ENCODE assay signal across 13 cellular contexts in the genomic region with DNA sequence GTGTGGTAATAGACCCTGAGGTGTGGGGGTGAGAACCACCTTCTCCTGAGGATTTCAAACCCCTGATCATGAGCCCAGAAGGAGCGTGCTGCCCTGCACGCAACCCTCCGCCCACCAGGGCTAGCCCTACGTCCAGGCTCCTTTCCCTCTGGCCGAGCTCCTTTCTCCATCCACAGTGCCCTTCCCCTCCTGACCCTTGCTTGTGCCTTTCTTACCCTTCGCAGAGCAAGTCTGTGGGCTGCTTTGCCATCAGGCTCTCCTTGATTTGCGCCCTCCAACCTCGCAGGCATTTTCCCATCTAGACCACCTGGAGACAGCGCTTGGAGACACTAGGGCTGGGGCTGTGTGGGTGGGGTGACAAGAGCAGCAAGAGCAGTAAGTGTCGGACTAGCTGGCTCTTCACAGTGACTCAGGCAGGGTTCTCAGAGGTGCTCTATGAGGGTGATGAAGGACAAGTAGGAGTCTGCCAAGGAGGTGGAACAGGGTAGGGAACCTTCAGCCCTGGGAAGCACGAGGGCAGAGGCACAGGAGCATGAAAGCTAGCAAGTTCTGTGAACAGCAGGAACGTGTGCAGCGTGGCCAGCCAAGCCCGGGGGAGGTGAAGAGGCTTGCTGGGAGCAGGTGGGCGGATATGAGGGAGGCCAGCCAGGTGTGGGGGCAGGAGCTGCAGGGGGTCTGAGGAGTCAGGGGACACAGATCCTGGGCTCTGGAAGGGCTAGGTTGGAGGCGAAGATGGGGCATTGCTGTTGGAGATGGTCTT. TPM values are rescaled to one million over a fixed set of nuclear protein-coding genes. Genes with fewer than 3 reads are reported as not detected.
DNase-seq lines count a peak whose midpoint lies in the region; ATAC-seq, FAIRE-seq and TF ChIP-seq lines count a peak whose summit lies in the region.
"Had no signal": no experiment of that assay in that cellular context is flagged by ENCODE, and none has a peak within 500 bp of the region (broad histone marks: within the 10 kb centered on the region; RNA-seq: fewer than 3 reads in every experiment).

No MANE protein-coding gene starts in this region.

- H3K27me3 ChIP-seq in WERI-Rb-1 (ENCODE audit: insufficient read depth, low read depth, severe bottlenecking) (no peaks in the 10 kb centered on the region), HepG2 (ENCODE audit: control insufficient read depth in 1 of 2, insufficient read depth in 2 of 2, low read length in 2 of 2) (no peaks in the 10 kb centered on the region)

- H3K9me3 Mint-ChIP-seq in progenitor cell of endocrine pancreas (ENCODE audit: low read depth) = no peaks in the 10 kb centered on the region

- peak overlapping the region; percentile 77 for H3K9ac ChIP-seq in HepG2 (ENCODE audit: insufficient read depth, low read depth, low read length)
- H3K9ac ChIP-seq: BLaER1 treated with 17β-estradiol and CSF1 and Interleukin-3, amounts not matched to agents 10 nM and 100 nM had no signal

- TF ChIP-seq POLR2A in HepG2 (IDR thresholded peaks at IDR 0.05; ENCODE audit: insufficient read depth in 1 of 2, low read depth in 2 of 2, low read length in 2 of 2) = peak in 1 of 2 experiments; percentile 0; a peak in 1 of 4 replicates

- FAIRE-seq in HepG2 (lab: Jason Lieb, UNC) = no peak
- FAIRE-seq: H54 had no signal

- POLR2A ChIA-PET in HEK293 (lab: Yijun Ruan, JAX) (interaction anchor here (0.6 kb wide), 1 partner anchor 77 kb away, joined by 4 read pairs; no protein-coding TSS in a partner anchor), HepG2 (lab: Yijun Ruan, JAX) (interaction anchor here (0.7 to 15.7 kb wide), 28 partner anchors 8 to 135 kb away, joined by 3 to 844 read pairs (median 6); a partner anchor contains a TSS)

- peaks cover 28% of the 10 kb centered on the region for H3K79me2 ChIP-seq in HepG2 (ENCODE audit: insufficient read depth, low read length)

- H3K4me2 ChIP-seq in HepG2 (ENCODE audit: low read depth, low read length) = peak overlapping the region; percentile 96
- H3K4me2 ChIP-seq: BLaER1 treated with 17β-estradiol and CSF1 and Interleukin-3, amounts not matched to agents 10 nM and 100 nM had no signal

- CTCF ChIA-PET in HEK293 (lab: Yijun Ruan, JAX) (interaction anchor here (1.1 to 4.4 kb wide), 4 partner anchors 8 to 44 kb away, joined by 4 to 39 read pairs (median 6); no protein-coding TSS in a partner anchor), HepG2 (lab: Yijun Ruan, JAX; ENCODE audit: low intra/inter-chr PET ratio, low total read pairs) (interaction anchor here (1.7 kb wide), 1 partner anchor 19 kb away, joined by 3 read pairs; no protein-coding TSS in a partner anchor)

- no peak overlapping the region for H3K27ac ChIP-seq in HEK293 (ENCODE audit: extremely low read depth, low read depth, low read length)
- H3K27ac ChIP-seq in WERI-Rb-1 = peak overlapping the region; percentile 83
- H3K27ac ChIP-seq in HepG2 (ENCODE audit: extremely low read length, insufficient read depth, low read length) = peak overlapping the region; percentile 86
- H3K27ac ChIP-seq: BLaER1 treated with 17β-estradiol and CSF1 and Interleukin-3, amounts not matched to agents 10 nM and 100 nM had no signal

- WGBS in HepG2 (ENCODE audit: low lambda C conversion rate) = 52% methylated on average over 16 of the region's 16 CpGs

- peak; percentile 19 for DNase-seq in WERI-Rb-1
- no peak for DNase-seq in HepG2 (ENCODE audit: low spot score)
- no peak for DNase-seq in progenitor cell of endocrine pancreas (ENCODE audit: low spot score, unreplicated experiment)
- no peak for DNase-seq in dedifferentiated amniotic fluid mesenchymal stem cell (ENCODE audit: extremely low spot score)
- DNase-seq in NCI-H524 (lab: John Stamatoyannopoulos, UW) = no peak
- DNase-seq: Karpas-422, MM.1S, NCI-H2081, NCI-H510A treated with DMSO at 0.1 percent for 48 hours had no signal

- TF ChIP-seq EP300 in HepG2 (IDR thresholded peaks at IDR 0.05; ENCODE audit: low read depth in 2 of 2, low read length in 2 of 2) = no peak
- no peak for TF ChIP-seq EP300 in HepG2 (CRISPR knock-in tag; IDR thresholded peaks at IDR 0.05; ENCODE audit: borderline replicate concordance)

- no peak overlapping the region for H2AFZ ChIP-seq in HepG2 (ENCODE audit: low read length)

- H3K36me3 ChIP-seq in HEK293 (ENCODE audit: control insufficient read depth in 2 of 2, insufficient read depth in 1 of 2, low read length in 2 of 2) (no peaks in the 10 kb centered on the region), WERI-Rb-1 (no peaks in the 10 kb centered on the region; the same call in 1 of the 2 replicates), HepG2 (replicated peaks in 1 of 2; ENCODE audit: control insufficient read depth in 1 of 2, insufficient read depth in 2 of 2, low read length in 2 of 2) (no peaks in the 10 kb centered on the region)
- H3K36me3 ChIP-seq: BLaER1 treated with 17β-estradiol and CSF1 and Interleukin-3, amounts not matched to agents 10 nM and 100 nM had no signal

- BruUV-seq in HepG2 (replicated peaks; lab: Mats Ljungman, UMichigan) = no TSS peak

- H3K27me3 Mint-ChIP-seq in progenitor cell of endocrine pancreas = peaks cover 19% of the 10 kb centered on the region

- no peaks in the 10 kb centered on the region for H3K9me3 ChIP-seq in HEK293 (ENCODE audit: control insufficient read depth, insufficient read depth, low read depth, low read length)
- H3K9me3 ChIP-seq in WERI-Rb-1 (ENCODE audit: severe bottlenecking) = no peaks in the 10 kb centered on the region
- H3K9me3 ChIP-seq in HepG2 (ENCODE audit: low read length) = no peaks in the 10 kb centered on the region
- H3K9me3 ChIP-seq: BLaER1 treated with 17β-estradiol and CSF1 and Interleukin-3, amounts not matched to agents 10 nM and 100 nM had no signal

- H3K4me3 ChIP-seq in HEK293 (ENCODE audit: low read depth, low read length) = no peak overlapping the region
- H3K4me3 ChIP-seq in WERI-Rb-1 (ENCODE audit: low read depth, low read length) = no peak overlapping the region
- peak overlapping the region; percentile 24 to 69 (median 43); a peak in 5 of 6 replicates for H3K4me3 ChIP-seq in HepG2 (replicated peaks in 1 of 3; ENCODE audit: insufficient read depth in 1 of 3, low read depth in 2 of 3, low read length in 3 of 3)
- H3K4me3 ChIP-seq: BLaER1 treated with 17β-estradiol and CSF1 and Interleukin-3, amounts not matched to agents 10 nM and 100 nM had no signal

- peak; percentile 1; the same call in 1 of the 3 replicates for ATAC-seq in HepG2
- ATAC-seq in HG02973 (IDR thresholded peaks at IDR 0.05; ENCODE audit: unreplicated experiment) = no peak

- no peaks in the 10 kb centered on the region for H3K4me1 ChIP-seq in HEK293 (ENCODE audit: control insufficient read depth, insufficient read depth, low read length)
- peaks cover 57% of the 10 kb centered on the region for H3K4me1 ChIP-seq in HepG2 (ENCODE audit: insufficient read depth, low read length)

- no peaks in the 10 kb centered on the region for H3K36me3 Mint-ChIP-seq in progenitor cell of endocrine pancreas (ENCODE audit: insufficient read depth)

- peak overlapping the region; percentile 28 for H3K27ac Mint-ChIP-seq in progenitor cell of endocrine pancreas

- H3K4me1 Mint-ChIP-seq in progenitor cell of endocrine pancreas (ENCODE audit: low read depth) = peaks cover 30% of the 10 kb centered on the region

- peak overlapping the region; percentile 31 for H3K4me3 Mint-ChIP-seq in progenitor cell of endocrine pancreas (ENCODE audit: low read depth)

- TF ChIP-seq CTCF in HEK293 (tag by site-specific recombination; IDR thresholded peaks at IDR 0.05) (no peak), WERI-Rb-1 (IDR thresholded peaks at IDR 0.05; ENCODE audit: low read depth, low read length) (no peak), HepG2 (CRISPR knock-in tag; IDR thresholded peaks at IDR 0.05) (no peak), progenitor cell of endocrine pancreas (IDR thresholded peaks at IDR 0.05; ENCODE audit: unreplicated experiment) (no peak)

- H4K20me1 ChIP-seq in HepG2 (ENCODE audit: insufficient read depth, low read length) = peaks cover 4% of the 10 kb centered on the region; the same call in 1 of the 2 replicates

- in situ Hi-C loops in HepG2 (cut with HindIII; ENCODE audit: extremely low pct_ligation_motif_present, low pct_unique_long_range_greater_than_20kb) = no loop called here

- intact Hi-C loops in HepG2 (cut with micrococcal nuclease; ENCODE audit: unreplicated experiment) = no loop called here

- no peak for TF ChIP-seq RAD21 in HepG2 (CRISPR knock-in tag; IDR thresholded peaks at IDR 0.05)

RNA-seq across cellular contexts. Expression of a gene that starts 2.5 kb away (rescaled TPM):
- total RNA-seq in HepG2 (2016; rRNA removed; fragmentation: Illumina TruSeq; extraction: Trizol) (14.3 and 29.8 TPM in 2 replicates), progenitor cell of endocrine pancreas (43.5 and 44.7 TPM in 2 replicates)
- total RNA-seq in HepG2 (2016; cell fraction: cytosol; rRNA removed; fragmentation: Illumina TruSeq; extraction: Trizol; ENCODE audit: low read depth) = 9.4 and 12.0 TPM in 2 replicates
- 14.3 and 31.3 TPM in 2 replicates for total RNA-seq in HepG2 (2016; cell fraction: insoluble cytoplasmic fraction; rRNA removed; fragmentation: Illumina TruSeq; extraction: Trizol)
- total RNA-seq in HepG2 (2016; cell fraction: membrane; rRNA removed; fragmentation: Illumina TruSeq; extraction: Trizol) = 13.7 and 15.1 TPM in 2 replicates
- 51.2 and 60.9 TPM in 2 replicates for total RNA-seq in HepG2 (2016; cell fraction: nucleus; rRNA removed; fragmentation: Illumina TruSeq; extraction: Trizol)
- polyA plus RNA-seq in HepG2 (2011; rRNA removed) = 164 and 247 TPM in 2 replicates
- 69.6 and 77.8 TPM in 2 replicates for polyA plus RNA-seq in HepG2 (2011; cell fraction: cytosol; rRNA removed)
- polyA plus RNA-seq in HepG2 (2011; cell fraction: nucleus; rRNA removed) = 645 and 755 TPM in 2 replicates
- 101 and 126 TPM in 2 replicates for polyA plus RNA-seq in HepG2 (2012)
- polyA plus RNA-seq in HepG2 (2016; cell fraction: cytosol; fragmentation: Illumina TruSeq; extraction: Trizol; ENCODE audit: low read depth) = 7.3 and 7.5 TPM in 2 replicates
- 17.2 and 22.9 TPM in 2 replicates for polyA plus RNA-seq in HepG2 (2016; cell fraction: insoluble cytoplasmic fraction; fragmentation: Illumina TruSeq; extraction: Trizol; ENCODE audit: low read depth)
- 12.8 and 13.7 TPM in 2 replicates for polyA plus RNA-seq in HepG2 (2016; cell fraction: membrane; fragmentation: Illumina TruSeq; extraction: Trizol; ENCODE audit: low read depth)
- 146 and 148 TPM in 2 replicates for polyA plus RNA-seq in HepG2 (2016; cell fraction: nucleus; fragmentation: Illumina TruSeq; extraction: Trizol; ENCODE audit: insufficient read depth, low read depth)
- polyA minus RNA-seq in HepG2 (2011; rRNA and poly(A)+ RNA removed; ENCODE audit: low replicate concordance) = 0.14 and 257 TPM in 2 replicates
- 61.1 and 83.0 TPM in 2 replicates for polyA minus RNA-seq in HepG2 (2011; cell fraction: cytosol; rRNA and poly(A)+ RNA removed)
- polyA minus RNA-seq in HepG2 (2011; cell fraction: nucleus; rRNA and poly(A)+ RNA removed) = 113 and 140 TPM in 2 replicates

RNA-seq across cellular contexts. Expression of a gene that starts 11.1 kb away (rescaled TPM):
- total RNA-seq in HepG2 (2016; rRNA removed; fragmentation: Illumina TruSeq; extraction: Trizol) = 0.15 TPM in 1 of 2 replicates, not detected in the other
- total RNA-seq in HepG2 (2016; cell fraction: cytosol; rRNA removed; fragmentation: Illumina TruSeq; extraction: Trizol; ENCODE audit: low read depth) = 1.8 and 2.0 TPM in 2 replicates
- 0.09 and 0.28 TPM in 2 replicates for total RNA-seq in HepG2 (2016; cell fraction: insoluble cytoplasmic fraction; rRNA removed; fragmentation: Illumina TruSeq; extraction: Trizol)
- total RNA-seq in HepG2 (2016; cell fraction: membrane; rRNA removed; fragmentation: Illumina TruSeq; extraction: Trizol) = 0.87 and 1.1 TPM in 2 replicates
- total RNA-seq in HepG2 (2016; cell fraction: nucleus; rRNA removed; fragmentation: Illumina TruSeq; extraction: Trizol) = 0.25 and 0.44 TPM in 2 replicates
- polyA plus RNA-seq in HepG2 (2011; rRNA removed) = 0.03 TPM in 1 of 2 replicates, not detected in the other
- polyA plus RNA-seq in HepG2 (2011; cell fraction: cytosol; rRNA removed) = not detected in 2 replicates
- 0.14 and 0.33 TPM in 2 replicates for polyA plus RNA-seq in HepG2 (2011; cell fraction: nucleus; rRNA removed)
- 0.08 TPM in 1 of 2 replicates, not detected in the other for polyA plus RNA-seq in HepG2 (2012)
- polyA plus RNA-seq in HepG2 (2016; cell fraction: cytosol; fragmentation: Illumina TruSeq; extraction: Trizol; ENCODE audit: low read depth) = not detected in 2 replicates
- not detected in 2 replicates for polyA plus RNA-seq in HepG2 (2016; cell fraction: insoluble cytoplasmic fraction; fragmentation: Illumina TruSeq; extraction: Trizol; ENCODE audit: low read depth)
- not detected in 2 replicates for polyA plus RNA-seq in HepG2 (2016; cell fraction: membrane; fragmentation: Illumina TruSeq; extraction: Trizol; ENCODE audit: low read depth)
- 0.31 TPM in 1 of 2 replicates, not detected in the other for polyA plus RNA-seq in HepG2 (2016; cell fraction: nucleus; fragmentation: Illumina TruSeq; extraction: Trizol; ENCODE audit: insufficient read depth, low read depth)
- polyA minus RNA-seq in HepG2 (2011; rRNA and poly(A)+ RNA removed; ENCODE audit: low replicate concordance) = 0.47 and 2.3 TPM in 2 replicates
- polyA minus RNA-seq in HepG2 (2011; cell fraction: cytosol; rRNA and poly(A)+ RNA removed) = 0.26 TPM in 1 of 2 replicates, not detected in the other
- 1.2 and 1.5 TPM in 2 replicates for polyA minus RNA-seq in HepG2 (2011; cell fraction: nucleus; rRNA and poly(A)+ RNA removed)
- total RNA-seq in progenitor cell of endocrine pancreas = 0.12 and 0.91 TPM in 2 replicates

RNA-seq across cellular contexts. Expression of a gene that starts 33.5 kb away (rescaled TPM):
- 34.5 and 51.1 TPM in 2 replicates for total RNA-seq in HepG2 (2016; rRNA removed; fragmentation: Illumina TruSeq; extraction: Trizol)
- 26.6 and 32.1 TPM in 2 replicates for total RNA-seq in HepG2 (2016; cell fraction: cytosol; rRNA removed; fragmentation: Illumina TruSeq; extraction: Trizol; ENCODE audit: low read depth)
- 33.4 and 51.3 TPM in 2 replicates for total RNA-seq in HepG2 (2016; cell fraction: insoluble cytoplasmic fraction; rRNA removed; fragmentation: Illumina TruSeq; extraction: Trizol)
- 43.7 and 48.0 TPM in 2 replicates for total RNA-seq in HepG2 (2016; cell fraction: membrane; rRNA removed; fragmentation: Illumina TruSeq; extraction: Trizol)
- 26.6 and 32.5 TPM in 2 replicates for total RNA-seq in HepG2 (2016; cell fraction: nucleus; rRNA removed; fragmentation: Illumina TruSeq; extraction: Trizol)
- 66.1 and 66.2 TPM in 2 replicates for polyA plus RNA-seq in HepG2 (2011; rRNA removed)
- 64.5 and 77.2 TPM in 2 replicates for polyA plus RNA-seq in HepG2 (2011; cell fraction: cytosol; rRNA removed)
- 39.4 and 42.6 TPM in 2 replicates for polyA plus RNA-seq in HepG2 (2011; cell fraction: nucleus; rRNA removed)
- polyA plus RNA-seq in HepG2 (2012) = 25.4 and 25.9 TPM in 2 replicates
- 37.3 and 42.8 TPM in 2 replicates for polyA plus RNA-seq in HepG2 (2016; cell fraction: cytosol; fragmentation: Illumina TruSeq; extraction: Trizol; ENCODE audit: low read depth)
- 57.1 and 66.6 TPM in 2 replicates for polyA plus RNA-seq in HepG2 (2016; cell fraction: insoluble cytoplasmic fraction; fragmentation: Illumina TruSeq; extraction: Trizol; ENCODE audit: low read depth)
- polyA plus RNA-seq in HepG2 (2016; cell fraction: membrane; fragmentation: Illumina TruSeq; extraction: Trizol; ENCODE audit: low read depth) = 69.3 and 71.1 TPM in 2 replicates
- 73.5 and 75.3 TPM in 2 replicates for polyA plus RNA-seq in HepG2 (2016; cell fraction: nucleus; fragmentation: Illumina TruSeq; extraction: Trizol; ENCODE audit: insufficient read depth, low read depth)
- 111 and 236 TPM in 2 replicates for polyA minus RNA-seq in HepG2 (2011; rRNA and poly(A)+ RNA removed; ENCODE audit: low replicate concordance)
- polyA minus RNA-seq in HepG2 (2011; cell fraction: cytosol; rRNA and poly(A)+ RNA removed) = 26.0 and 26.4 TPM in 2 replicates
- 16.4 and 20.0 TPM in 2 replicates for polyA minus RNA-seq in HepG2 (2011; cell fraction: nucleus; rRNA and poly(A)+ RNA removed)
- total RNA-seq in progenitor cell of endocrine pancreas = 158 and 171 TPM in 2 replicates

RNA-seq across cellular contexts. Expression of a gene that starts 47.4 kb away (rescaled TPM):
- total RNA-seq in HepG2 (2016; rRNA removed; fragmentation: Illumina TruSeq; extraction: Trizol) = 3.6 and 7.6 TPM in 2 replicates
- total RNA-seq in HepG2 (2016; cell fraction: cytosol; rRNA removed; fragmentation: Illumina TruSeq; extraction: Trizol; ENCODE audit: low read depth) = 1.5 and 1.7 TPM in 2 replicates
- total RNA-seq in HepG2 (2016; cell fraction: insoluble cytoplasmic fraction; rRNA removed; fragmentation: Illumina TruSeq; extraction: Trizol) = 3.6 and 8.8 TPM in 2 replicates
- total RNA-seq in HepG2 (2016; cell fraction: membrane; rRNA removed; fragmentation: Illumina TruSeq; extraction: Trizol) = 4.9 and 5.4 TPM in 2 replicates
- 8.8 and 9.1 TPM in 2 replicates for total RNA-seq in HepG2 (2016; cell fraction: nucleus; rRNA removed; fragmentation: Illumina TruSeq; extraction: Trizol)
- polyA plus RNA-seq in HepG2 (2011; rRNA removed) = 14.8 and 17.2 TPM in 2 replicates
- 13.5 and 13.7 TPM in 2 replicates for polyA plus RNA-seq in HepG2 (2011; cell fraction: cytosol; rRNA removed)
- 22.1 and 33.2 TPM in 2 replicates for polyA plus RNA-seq in HepG2 (2011; cell fraction: nucleus; rRNA removed)
- 9.5 and 12.9 TPM in 2 replicates for polyA plus RNA-seq in HepG2 (2012)
- polyA plus RNA-seq in HepG2 (2016; cell fraction: cytosol; fragmentation: Illumina TruSeq; extraction: Trizol; ENCODE audit: low read depth) = 2.0 and 2.5 TPM in 2 replicates
- 6.6 and 7.1 TPM in 2 replicates for polyA plus RNA-seq in HepG2 (2016; cell fraction: insoluble cytoplasmic fraction; fragmentation: Illumina TruSeq; extraction: Trizol; ENCODE audit: low read depth)
- 5.8 and 6.2 TPM in 2 replicates for polyA plus RNA-seq in HepG2 (2016; cell fraction: membrane; fragmentation: Illumina TruSeq; extraction: Trizol; ENCODE audit: low read depth)
- 22.2 and 24.9 TPM in 2 replicates for polyA plus RNA-seq in HepG2 (2016; cell fraction: nucleus; fragmentation: Illumina TruSeq; extraction: Trizol; ENCODE audit: insufficient read depth, low read depth)
- 63.3 and 65.7 TPM in 2 replicates for polyA minus RNA-seq in HepG2 (2011; rRNA and poly(A)+ RNA removed; ENCODE audit: low replicate concordance)
- polyA minus RNA-seq in HepG2 (2011; cell fraction: cytosol; rRNA and poly(A)+ RNA removed) = 14.4 and 15.7 TPM in 2 replicates
- 7.2 and 9.3 TPM in 2 replicates for polyA minus RNA-seq in HepG2 (2011; cell fraction: nucleus; rRNA and poly(A)+ RNA removed)
- 23.6 and 26.5 TPM in 2 replicates for total RNA-seq in progenitor cell of endocrine pancreas

Comparison
In these comparisons a context has a peak if more than half of its experiments do, and no peak if none do; other contexts are left out.
1. H3K4me3 ChIP-seq: peak in HepG2 (3 of 3); none in HEK293 (single experiment) and WERI-Rb-1 (single experiment).